19 cellular contexts compared by ENCODE assay signal in genomic region chr16:83961591-83961990, GRCh38. TPM values are rescaled to one million over a fixed set of nuclear protein-coding genes. Genes with fewer than 3 reads are reported as not detected.
DNase-seq lines count a peak whose midpoint lies in the region; ATAC-seq, FAIRE-seq and TF ChIP-seq lines count a peak whose summit lies in the region.
"Had no signal": no experiment of that assay in that cellular context is flagged by ENCODE, and none has a peak within 500 bp of the region (broad histone marks: within the 10 kb centered on the region; RNA-seq: fewer than 3 reads in every experiment).

No MANE protein-coding gene starts in this region.

- H3K79me1 ChIP-seq in neuronal stem cell (ENCODE audit: low read depth, low read length) = no peaks in the 10 kb centered on the region

- no peak for TF ChIP-seq EP300 in HepG2 (IDR thresholded peaks at IDR 0.05; ENCODE audit: low read depth in 2 of 2, low read length in 2 of 2)
- TF ChIP-seq EP300 in HepG2 (CRISPR knock-in tag; IDR thresholded peaks at IDR 0.05; ENCODE audit: borderline replicate concordance) = no peak

- H3K4ac ChIP-seq in neuronal stem cell (ENCODE audit: low read length) = no peak overlapping the region

- no peak for FAIRE-seq in HepG2 (lab: Jason Lieb, UNC)
- FAIRE-seq: GM12891, GM18507 had no signal

- H4K20me1 ChIP-seq in HepG2 (ENCODE audit: insufficient read depth, low read length) = peaks cover 14% of the 10 kb centered on the region; the same call in 1 of the 2 replicates

- no peak overlapping the region for H4K8ac ChIP-seq in neuronal stem cell (ENCODE audit: low read depth, low read length)

- no peak overlapping the region for H3K4me2 ChIP-seq in HepG2 (ENCODE audit: low read depth, low read length)
- H3K4me2 ChIP-seq in neuronal stem cell (ENCODE audit: insufficient read depth, low read length, poor library complexity, severe bottlenecking) = no peak overlapping the region
- H3K4me2 ChIP-seq: GM23338 had no signal

- no peak overlapping the region for H2BK15ac ChIP-seq in neuronal stem cell (ENCODE audit: low read length)

- 97% methylated on average over 5 of the region's 5 CpGs for WGBS in HepG2 (ENCODE audit: low lambda C conversion rate)
- no CpG with 5 or more reads among the region's 5 CpGs for WGBS in right lobe of liver (ENCODE audit: insufficient coverage, low coverage, low lambda C conversion rate, missing lambda C conversion rate)
- no CpG with 5 or more reads among the region's 5 CpGs for WGBS in neuronal stem cell (ENCODE audit: extremely low coverage in 2 of 2, insufficient read length in 2 of 2, insufficient replicate concordance in 1 of 2), 2 donors

- H3K14ac ChIP-seq in neuronal stem cell (ENCODE audit: low read length) = no peak overlapping the region

- TF ChIP-seq POLR2A in HepG2 (IDR thresholded peaks at IDR 0.05; ENCODE audit: insufficient read depth in 1 of 2, low read depth in 2 of 2, low read length in 2 of 2) = no peak
- TF ChIP-seq POLR2A in right lobe of liver (IDR thresholded peaks at IDR 0.05) = no peak

- in situ Hi-C loops in HepG2 (cut with HindIII; ENCODE audit: extremely low pct_ligation_motif_present, low pct_unique_long_range_greater_than_20kb) = loop anchor here (25.0 kb wide), 1 partner anchor 226 kb away; the partner anchor contains the start of genes ADAD2 and TAF1C

- no peak overlapping the region for H2BK12ac ChIP-seq in neuronal stem cell (ENCODE audit: low read length)

- H3K9me3 ChIP-seq in HepG2 (ENCODE audit: low read length) = no peaks in the 10 kb centered on the region
- no peaks in the 10 kb centered on the region for H3K9me3 ChIP-seq in right lobe of liver
- no peaks in the 10 kb centered on the region for H3K9me3 ChIP-seq in neuronal stem cell (replicated peaks in 1 of 2; ENCODE audit: control insufficient read depth in 2 of 2, insufficient read depth in 1 of 2, low read depth in 1 of 2, low read length in 2 of 2)

- H3K4me3 ChIP-seq in HepG2 (replicated peaks in 1 of 3; ENCODE audit: insufficient read depth in 1 of 3, low read depth in 2 of 3, low read length in 3 of 3) (no peak overlapping the region), right lobe of liver (no peak overlapping the region), neuronal stem cell (ENCODE audit: low read length in 2 of 2) (no peak overlapping the region)
- H3K4me3 ChIP-seq: GM23338 had no signal

- no peak for DNase-seq in HepG2 (ENCODE audit: low spot score)
- DNase-seq in right lobe of liver = no peak
- DNase-seq in RWPE1 (ENCODE audit: low spot score) = no peak
- DNase-seq in neuronal stem cell (ENCODE audit: low spot score) = no peak
- DNase-seq in stimulated activated CD4-positive, alpha-beta T cell treated with anti-CD3 and anti-CD28 coated beads, Interleukin-4, amount 100 ng/mL, for 24 hours = no peak
- DNase-seq: C1 segment of cervical spinal cord; Calu3; CD4-positive, alpha-beta memory T cell; COR-L47; DMS53; DMS79 treated with DMSO at 0.1 percent for 48 hours; GF-D8; H9 had no signal

- POLR2A ChIA-PET in HepG2 (lab: Yijun Ruan, JAX) (no interaction called here), RWPE1 (lab: Yijun Ruan, JAX; ENCODE audit: low non-redundant PET) (no interaction called here)

- H2AK5ac ChIP-seq in neuronal stem cell (ENCODE audit: low read depth, low read length) = no peak overlapping the region

- TF ChIP-seq RAD21 in HepG2 (CRISPR knock-in tag; IDR thresholded peaks at IDR 0.05) = no peak

- H3K27ac ChIP-seq in HepG2 (ENCODE audit: extremely low read length, insufficient read depth, low read length) (no peak overlapping the region), right lobe of liver (no peak overlapping the region), RWPE1 (peak overlapping the region; percentile 1; the same call in 1 of the 2 replicates), neuronal stem cell (replicated peaks; ENCODE audit: low read length) (no peak overlapping the region)

- H3K36me3 ChIP-seq in HepG2 (replicated peaks in 1 of 2; ENCODE audit: control insufficient read depth in 1 of 2, insufficient read depth in 2 of 2, low read length in 2 of 2) = peaks cover 54 to 82% of the 10 kb centered on the region in 2 experiments
- peaks cover 0 to 94% (median 49%) of the 10 kb centered on the region in 4 donors for H3K36me3 ChIP-seq in right lobe of liver
- no peaks in the 10 kb centered on the region for H3K36me3 ChIP-seq in neuronal stem cell (replicated peaks in 1 of 2; ENCODE audit: control insufficient read depth in 2 of 2, insufficient read depth in 2 of 2, low read length in 2 of 2)

- CTCF ChIA-PET in HepG2 (lab: Yijun Ruan, JAX; ENCODE audit: low intra/inter-chr PET ratio, low total read pairs) = no interaction called here
- CTCF ChIA-PET in RWPE1 (lab: Yijun Ruan, JAX) = no interaction called here

- H3K9ac ChIP-seq in HepG2 (ENCODE audit: insufficient read depth, low read depth, low read length) = no peak overlapping the region
- no peak overlapping the region for H3K9ac ChIP-seq in neuronal stem cell (ENCODE audit: low read depth, low read length, poor library complexity)

- no peak overlapping the region for H3K18ac ChIP-seq in neuronal stem cell (ENCODE audit: low read length)

- BruUV-seq in HepG2 (replicated peaks; lab: Mats Ljungman, UMichigan) = no TSS peak

- no peak for ATAC-seq in HepG2
- no peak for ATAC-seq in right lobe of liver
- no peak for ATAC-seq in HG02973 (IDR thresholded peaks at IDR 0.05; ENCODE audit: unreplicated experiment)
- ATAC-seq: GM23338, HCT116 had no signal

- no peaks in the 10 kb centered on the region for H3K27me3 ChIP-seq in HepG2 (ENCODE audit: control insufficient read depth in 1 of 2, insufficient read depth in 2 of 2, low read length in 2 of 2)
- no peaks in the 10 kb centered on the region for H3K27me3 ChIP-seq in right lobe of liver
- H3K27me3 ChIP-seq in neuronal stem cell (ENCODE audit: control insufficient read depth in 3 of 3, insufficient read depth in 3 of 3, low read depth in 1 of 3, low read length in 3 of 3) = no peaks in the 10 kb centered on the region

- peaks cover 5% of the 10 kb centered on the region; the same call in 1 of the 2 replicates for H3K4me1 ChIP-seq in HepG2 (ENCODE audit: insufficient read depth, low read length)
- H3K4me1 ChIP-seq in right lobe of liver = peaks cover 0 to 6% (median 0%) of the 10 kb centered on the region in 4 donors
- H3K4me1 ChIP-seq in neuronal stem cell (ENCODE audit: control insufficient read depth in 2 of 2, insufficient read depth in 1 of 2, low read depth in 1 of 2, low read length in 2 of 2) = no peaks in the 10 kb centered on the region

- H3K79me2 ChIP-seq in HepG2 (ENCODE audit: insufficient read depth, low read length) = peaks cover 1% of the 10 kb centered on the region

- no peak overlapping the region for H2AFZ ChIP-seq in HepG2 (ENCODE audit: low read length)
- H2AFZ ChIP-seq in neuronal stem cell (ENCODE audit: low read length) = no peak overlapping the region
- H2AFZ ChIP-seq: GM23338 had no signal

- peak overlapping the region; percentile 31 for H4K91ac ChIP-seq in neuronal stem cell (ENCODE audit: low read depth, low read length, poor library complexity)

- no peak overlapping the region for H2BK120ac ChIP-seq in neuronal stem cell (ENCODE audit: low read depth, low read length)

- no peak overlapping the region for H3K23ac ChIP-seq in neuronal stem cell (ENCODE audit: low read depth, low read length, poor library complexity)

- intact Hi-C loops in HepG2 (cut with micrococcal nuclease; ENCODE audit: unreplicated experiment) (no loop called here), right lobe of liver (cut with DNase I) (loop anchor here in 1 of 2 donors (10.0 kb wide), 1 partner anchor 103 kb away; no protein-coding TSS in a partner anchor)

- TF ChIP-seq CTCF in HepG2 (CRISPR knock-in tag; IDR thresholded peaks at IDR 0.05) (no peak), right lobe of liver (IDR thresholded peaks at IDR 0.05) (no peak), RWPE1 (conservative IDR thresholded peaks at IDR 0.05; ENCODE audit: low read depth) (no peak)

- H2BK5ac ChIP-seq in neuronal stem cell (ENCODE audit: low read length) = no peak overlapping the region

RNA-seq across cellular contexts. Expression of gene NECAB2, which starts 6.5 kb away (rescaled TPM):
- 0.49 TPM in 1 of 2 replicates, not detected in the other for total RNA-seq in HepG2 (2016; rRNA removed; fragmentation: Illumina TruSeq; extraction: Trizol)
- total RNA-seq in HepG2 (2016; cell fraction: cytosol; rRNA removed; fragmentation: Illumina TruSeq; extraction: Trizol; ENCODE audit: low read depth) = not detected in 2 replicates
- total RNA-seq in HepG2 (2016; cell fraction: insoluble cytoplasmic fraction; rRNA removed; fragmentation: Illumina TruSeq; extraction: Trizol) = not detected in 2 replicates
- total RNA-seq in HepG2 (2016; cell fraction: membrane; rRNA removed; fragmentation: Illumina TruSeq; extraction: Trizol) = not detected in 2 replicates
- total RNA-seq in HepG2 (2016; cell fraction: nucleus; rRNA removed; fragmentation: Illumina TruSeq; extraction: Trizol) = not detected in 2 replicates
- 0.21 TPM in 1 of 2 replicates, not detected in the other for polyA plus RNA-seq in HepG2 (2011; rRNA removed)
- polyA plus RNA-seq in HepG2 (2011; cell fraction: cytosol; rRNA removed) = 0.05 TPM in 1 of 2 replicates, not detected in the other
- 0.77 and 1.2 TPM in 2 replicates for polyA plus RNA-seq in HepG2 (2011; cell fraction: nucleus; rRNA removed)
- polyA plus RNA-seq in HepG2 (2012) = not detected in 2 replicates
- not detected in 2 replicates for polyA plus RNA-seq in HepG2 (2016; cell fraction: cytosol; fragmentation: Illumina TruSeq; extraction: Trizol; ENCODE audit: low read depth)
- not detected in 2 replicates for polyA plus RNA-seq in HepG2 (2016; cell fraction: insoluble cytoplasmic fraction; fragmentation: Illumina TruSeq; extraction: Trizol; ENCODE audit: low read depth)
- polyA plus RNA-seq in HepG2 (2016; cell fraction: membrane; fragmentation: Illumina TruSeq; extraction: Trizol; ENCODE audit: low read depth) = not detected in 2 replicates
- polyA plus RNA-seq in HepG2 (2016; cell fraction: nucleus; fragmentation: Illumina TruSeq; extraction: Trizol; ENCODE audit: insufficient read depth, low read depth) = not detected in 2 replicates
- polyA minus RNA-seq in HepG2 (2011; rRNA and poly(A)+ RNA removed; ENCODE audit: low replicate concordance) = 0.21 TPM in 1 of 2 replicates, not detected in the other
- polyA minus RNA-seq in HepG2 (2011; cell fraction: cytosol; rRNA and poly(A)+ RNA removed) = not detected in 2 replicates
- 0.62 TPM in 1 of 2 replicates, not detected in the other for polyA minus RNA-seq in HepG2 (2011; cell fraction: nucleus; rRNA and poly(A)+ RNA removed)
- total RNA-seq in right lobe of liver = 10 to 100 TPM in 3 of 6 experiments, 1 to 10 TPM in 2, under 1 TPM in 1; 0.56 to 26.8 (median 7.1) TPM
- 23.1 TPM for polyA plus RNA-seq in neuronal stem cell (2013, experiment 1 of 2)
- 20.8 TPM for polyA plus RNA-seq in neuronal stem cell (2013, experiment 2 of 2)
- total RNA-seq: CD4-positive, alpha-beta memory T cell; Daoy had no signal
- polyA plus RNA-seq: CD4-positive, alpha-beta memory T cell had no signal

RNA-seq across cellular contexts. Expression of gene OSGIN1, which starts 8.6 kb away (rescaled TPM):
- 18.1 and 27.1 TPM in 2 replicates for total RNA-seq in HepG2 (2016; rRNA removed; fragmentation: Illumina TruSeq; extraction: Trizol)
- total RNA-seq in HepG2 (2016; cell fraction: cytosol; rRNA removed; fragmentation: Illumina TruSeq; extraction: Trizol; ENCODE audit: low read depth) = 11.4 and 11.5 TPM in 2 replicates
- total RNA-seq in HepG2 (2016; cell fraction: insoluble cytoplasmic fraction; rRNA removed; fragmentation: Illumina TruSeq; extraction: Trizol) = 18.2 and 24.7 TPM in 2 replicates
- 21.9 and 22.1 TPM in 2 replicates for total RNA-seq in HepG2 (2016; cell fraction: membrane; rRNA removed; fragmentation: Illumina TruSeq; extraction: Trizol)
- 32.7 and 36.4 TPM in 2 replicates for total RNA-seq in HepG2 (2016; cell fraction: nucleus; rRNA removed; fragmentation: Illumina TruSeq; extraction: Trizol)
- 20.5 and 26.5 TPM in 2 replicates for polyA plus RNA-seq in HepG2 (2011; rRNA removed)
- polyA plus RNA-seq in HepG2 (2011; cell fraction: cytosol; rRNA removed) = 14.6 and 23.2 TPM in 2 replicates
- 50.0 and 59.1 TPM in 2 replicates for polyA plus RNA-seq in HepG2 (2011; cell fraction: nucleus; rRNA removed)
- 20.8 and 24.1 TPM in 2 replicates for polyA plus RNA-seq in HepG2 (2012)
- polyA plus RNA-seq in HepG2 (2016; cell fraction: cytosol; fragmentation: Illumina TruSeq; extraction: Trizol; ENCODE audit: low read depth) = 5.0 and 5.2 TPM in 2 replicates
- polyA plus RNA-seq in HepG2 (2016; cell fraction: insoluble cytoplasmic fraction; fragmentation: Illumina TruSeq; extraction: Trizol; ENCODE audit: low read depth) = 24.2 and 30.6 TPM in 2 replicates
- 6.9 and 8.0 TPM in 2 replicates for polyA plus RNA-seq in HepG2 (2016; cell fraction: membrane; fragmentation: Illumina TruSeq; extraction: Trizol; ENCODE audit: low read depth)
- polyA plus RNA-seq in HepG2 (2016; cell fraction: nucleus; fragmentation: Illumina TruSeq; extraction: Trizol; ENCODE audit: insufficient read depth, low read depth) = 47.7 and 49.4 TPM in 2 replicates
- polyA minus RNA-seq in HepG2 (2011; rRNA and poly(A)+ RNA removed; ENCODE audit: low replicate concordance) = 5.0 and 29.3 TPM in 2 replicates
- 11.4 and 16.2 TPM in 2 replicates for polyA minus RNA-seq in HepG2 (2011; cell fraction: cytosol; rRNA and poly(A)+ RNA removed)
- 49.3 and 51.1 TPM in 2 replicates for polyA minus RNA-seq in HepG2 (2011; cell fraction: nucleus; rRNA and poly(A)+ RNA removed)
- total RNA-seq in right lobe of liver = 100 to 1,000 TPM in 1 of 6 experiments, 10 to 100 TPM in 5; 40.1 to 170 (median 53.9) TPM
- polyA plus RNA-seq in neuronal stem cell (2013, experiment 1 of 2) = 0.20 TPM
- polyA plus RNA-seq in neuronal stem cell (2013, experiment 2 of 2) = 0.25 TPM
